In genomic region chr14:99758121-99758871, GRCh38 we compare ENCODE assay signal across 11 cellular contexts. TPM values are rescaled to one million over a fixed set of nuclear protein-coding genes. Genes with fewer than 3 reads are reported as not detected.
DNase-seq lines count a peak whose midpoint lies in the region; TF ChIP-seq lines count a peak whose summit lies in the region.
"Had no signal": no experiment of that assay in that cellular context is flagged by ENCODE, and none has a peak within 500 bp of the region (broad histone marks: within the 10 kb centered on the region; RNA-seq: fewer than 3 reads in every experiment).

No MANE protein-coding gene starts in this region.

- peaks cover 31% of the 10 kb centered on the region for H3K27me3 Mint-ChIP-seq in activated CD4-positive, alpha-beta memory T cell treated with anti-CD3 and anti-CD28 coated beads for 36 hours
- peaks cover 17% of the 10 kb centered on the region for H3K27me3 Mint-ChIP-seq in activated CD4-positive, alpha-beta memory T cell treated with anti-CD3 and anti-CD28 coated beads, Interleukin-2, amount 10 ng/mL, durations not matched to agents 7 days and 5 days
- peaks cover 4% of the 10 kb centered on the region for H3K27me3 Mint-ChIP-seq in type B pancreatic cell

- H3K4me3 Mint-ChIP-seq in activated CD4-positive, alpha-beta memory T cell treated with anti-CD3 and anti-CD28 coated beads for 36 hours = no peak overlapping the region
- H3K4me3 Mint-ChIP-seq in activated CD4-positive, alpha-beta memory T cell treated with anti-CD3 and anti-CD28 coated beads, Interleukin-2, amount 10 ng/mL, durations not matched to agents 7 days and 5 days = no peak overlapping the region
- peak overlapping the region; percentile 12 for H3K4me3 Mint-ChIP-seq in type B pancreatic cell
- H3K4me3 Mint-ChIP-seq: neural crest cell had no signal

- TF ChIP-seq CTCF in type B pancreatic cell (conservative IDR thresholded peaks at IDR 0.05) = no peak

- POLR2A ChIA-PET in activated CD4-positive, alpha-beta memory T cell treated with anti-CD3 and anti-CD28 coated beads for 36 hours (lab: Charles Lee) = no interaction called here
- POLR2A ChIA-PET in activated CD4-positive, alpha-beta memory T cell treated with anti-CD3 and anti-CD28 coated beads, Interleukin-2, amount 10 ng/mL, durations not matched to agents 7 days and 5 days (lab: Charles Lee) = no interaction called here

- peaks cover 20% of the 10 kb centered on the region for H3K4me1 Mint-ChIP-seq in activated CD4-positive, alpha-beta memory T cell treated with anti-CD3 and anti-CD28 coated beads for 36 hours (ENCODE audit: low read depth)
- H3K4me1 Mint-ChIP-seq in activated CD4-positive, alpha-beta memory T cell treated with anti-CD3 and anti-CD28 coated beads, Interleukin-2, amount 10 ng/mL, durations not matched to agents 7 days and 5 days = peaks cover 5% of the 10 kb centered on the region
- peaks cover 24% of the 10 kb centered on the region for H3K4me1 Mint-ChIP-seq in type B pancreatic cell (ENCODE audit: unreplicated experiment)

- H3K36me3 Mint-ChIP-seq in activated CD4-positive, alpha-beta memory T cell treated with anti-CD3 and anti-CD28 coated beads for 36 hours = no peaks in the 10 kb centered on the region
- H3K36me3 Mint-ChIP-seq in activated CD4-positive, alpha-beta memory T cell treated with anti-CD3 and anti-CD28 coated beads, Interleukin-2, amount 10 ng/mL, durations not matched to agents 7 days and 5 days (ENCODE audit: low read depth) = no peaks in the 10 kb centered on the region
- H3K36me3 Mint-ChIP-seq in type B pancreatic cell = no peaks in the 10 kb centered on the region

- no peaks in the 10 kb centered on the region for H3K9me3 Mint-ChIP-seq in activated CD4-positive, alpha-beta memory T cell treated with anti-CD3 and anti-CD28 coated beads for 36 hours
- no peaks in the 10 kb centered on the region for H3K9me3 Mint-ChIP-seq in activated CD4-positive, alpha-beta memory T cell treated with anti-CD3 and anti-CD28 coated beads, Interleukin-2, amount 10 ng/mL, durations not matched to agents 7 days and 5 days
- H3K9me3 Mint-ChIP-seq in type B pancreatic cell = peaks cover 5% of the 10 kb centered on the region
- H3K9me3 Mint-ChIP-seq: neural crest cell had no signal

- H3K27ac Mint-ChIP-seq in activated CD4-positive, alpha-beta memory T cell treated with anti-CD3 and anti-CD28 coated beads for 36 hours = no peak overlapping the region
- H3K27ac Mint-ChIP-seq in activated CD4-positive, alpha-beta memory T cell treated with anti-CD3 and anti-CD28 coated beads, Interleukin-2, amount 10 ng/mL, durations not matched to agents 7 days and 5 days = no peak overlapping the region
- peak overlapping the region; percentile 91 for H3K27ac Mint-ChIP-seq in type B pancreatic cell

- peak; percentile 57 for DNase-seq in activated CD4-positive, alpha-beta memory T cell treated with anti-CD3 and anti-CD28 coated beads for 36 hours
- no peak for DNase-seq in activated CD4-positive, alpha-beta memory T cell treated with anti-CD3 and anti-CD28 coated beads, Interleukin-2, amount 10 ng/mL, durations not matched to agents 7 days and 5 days
- DNase-seq in amniotic epithelial cell (ENCODE audit: low read depth) = peak; percentile 86
- DNase-seq in iPS-NIHi11 (ENCODE audit: low spot score) = peak; percentile 69
- no peak for DNase-seq in type B pancreatic cell (ENCODE audit: extremely low spot score, unreplicated experiment)
- DNase-seq in activated CD8-positive, alpha-beta memory T cell treated with anti-CD3 and anti-CD28 coated beads, Interleukin-2, amount 50 U/mL, for 48 hours = no peak
- no peak for DNase-seq in SIG-M5 (lab: John Stamatoyannopoulos, UW)
- DNase-seq in DMS153 (lab: John Stamatoyannopoulos, UW) = no peak
- DNase-seq: cerebellar nuclear complex, NCI-H1105 had no signal

- intact Hi-C loops in activated CD4-positive, alpha-beta memory T cell treated with anti-CD3 and anti-CD28 coated beads for 36 hours (cut with micrococcal nuclease) = no loop called here

- CTCF ChIA-PET in activated CD4-positive, alpha-beta memory T cell treated with anti-CD3 and anti-CD28 coated beads for 36 hours (lab: Charles Lee) = interaction anchor here (2.4 kb wide), 1 partner anchor 28 kb away, joined by 6 read pairs; no protein-coding TSS in a partner anchor
- CTCF ChIA-PET in activated CD4-positive, alpha-beta memory T cell treated with anti-CD3 and anti-CD28 coated beads, Interleukin-2, amount 10 ng/mL, durations not matched to agents 7 days and 5 days (lab: Charles Lee) = interaction anchor here (1.4 kb wide), 1 partner anchor 9 kb away, joined by 3 read pairs; no protein-coding TSS in a partner anchor

RNA-seq across cellular contexts. Expression of gene EML1, which starts 34.9 kb away (rescaled TPM):
- 1 to 10 TPM; 1.5 to 1.9 TPM for total RNA-seq in activated CD4-positive, alpha-beta memory T cell treated with anti-CD3 and anti-CD28 coated beads for 36 hours
- total RNA-seq in activated CD4-positive, alpha-beta memory T cell treated with anti-CD3 and anti-CD28 coated beads, Interleukin-2, amount 10 ng/mL, durations not matched to agents 7 days and 5 days = not detected
- 45.7 and 73.8 TPM in 2 replicates for total RNA-seq in type B pancreatic cell (ENCODE audit: low replicate concordance)

Comparison
In these comparisons a context has a peak if more than half of its experiments do, and no peak if none do; other contexts are left out.
1. DNase-seq: peak in activated CD4-positive, alpha-beta memory T cell treated with anti-CD3 and anti-CD28 coated beads for 36 hours (single experiment), amniotic epithelial cell (single experiment) and iPS-NIHi11 (single experiment); none in activated CD4-positive, alpha-beta memory T cell treated with anti-CD3 and anti-CD28 coated beads, Interleukin-2, amount 10 ng/mL, durations not matched to agents 7 days and 5 days (single experiment), type B pancreatic cell (single experiment), activated CD8-positive, alpha-beta memory T cell treated with anti-CD3 and anti-CD28 coated beads, Interleukin-2, amount 50 U/mL, for 48 hours (single experiment), SIG-M5 (single experiment) and DMS153 (single experiment).
2. RNA of gene EML1, which starts 34.9 kb away (total RNA-seq): 45.7 to 73.8 TPM in type B pancreatic cell; 1.5 to 1.9 TPM in activated CD4-positive, alpha-beta memory T cell treated with anti-CD3 and anti-CD28 coated beads for 36 hours and not detected in activated CD4-positive, alpha-beta memory T cell treated with anti-CD3 and anti-CD28 coated beads, Interleukin-2, amount 10 ng/mL, durations not matched to agents 7 days and 5 days; every median in the first group is over 10 times any median in the second.